18 cellular contexts compared by ENCODE assay signal in the genomic region with DNA sequence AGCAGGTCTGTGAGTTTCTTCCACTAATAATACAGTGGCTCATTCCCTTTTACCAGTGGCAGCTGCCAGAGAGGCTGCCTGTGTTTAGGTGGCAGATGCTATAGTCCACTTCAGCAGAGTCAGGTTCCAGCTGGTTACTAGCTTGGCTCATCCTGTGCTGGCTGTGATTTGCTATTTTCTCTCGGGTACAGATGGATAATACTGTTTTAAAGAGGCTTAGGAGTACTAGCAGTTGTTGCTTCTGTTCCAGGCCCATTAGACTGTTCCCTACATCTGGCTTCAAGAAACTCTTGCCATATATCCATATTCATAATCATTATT. TPM values are rescaled to one million over a fixed set of nuclear protein-coding genes. Genes with fewer than 3 reads are reported as not detected.
A peak's percentile ranks its signal among the peaks of the same experiment; 100 is the strongest.
DNase-seq lines count a peak whose midpoint lies in the region; ATAC-seq and TF ChIP-seq lines count a peak whose summit lies in the region.
"Had no signal": no experiment of that assay in that cellular context is flagged by ENCODE, and none has a peak within 500 bp of the region (broad histone marks: within the 10 kb centered on the region; RNA-seq: fewer than 3 reads in every experiment).

No MANE protein-coding gene starts in this region.

- peak overlapping the region; percentile 10; the same call in 1 of the 2 replicates for H3K27ac ChIP-seq in DND-41 (ENCODE audit: low read length)
- H3K27ac ChIP-seq: neural progenitor cell, SK-N-MC had no signal

- H3K27me3 Mint-ChIP-seq in T-cell (no peaks in the 10 kb centered on the region), memory B cell (no peaks in the 10 kb centered on the region)

- peak overlapping the region; percentile 83 to 85 for H3K27ac Mint-ChIP-seq in T-cell
- peak overlapping the region; percentile 67 for H3K27ac Mint-ChIP-seq in memory B cell
- H3K27ac Mint-ChIP-seq: neural progenitor cell had no signal

- no peak overlapping the region for H3K4me3 ChIP-seq in DND-41 (ENCODE audit: low read depth in 1 of 2, low read length in 2 of 2)
- H3K4me3 ChIP-seq: GM12878, neural progenitor cell, SK-N-MC had no signal

- H3K9ac ChIP-seq in DND-41 (ENCODE audit: low read depth, low read length) = no peak overlapping the region
- H3K9ac ChIP-seq: neural progenitor cell had no signal

- no peaks in the 10 kb centered on the region for H3K27me3 ChIP-seq in DND-41 (ENCODE audit: insufficient read depth, low read length, poor library complexity)
- H3K27me3 ChIP-seq: neural progenitor cell had no signal

- CTCF ChIA-PET in T-cell (lab: Charles Lee) = interaction anchor here in 1 of 2 donors (0.6 kb wide), 1 partner anchor 207 kb away, joined by 6 read pairs; no protein-coding TSS in a partner anchor

- peaks cover 42% of the 10 kb centered on the region for H3K36me3 ChIP-seq in DND-41 (ENCODE audit: insufficient read depth, low read length)
- H3K36me3 ChIP-seq: neural progenitor cell had no signal

- POLR2A ChIA-PET in T-cell (lab: Charles Lee) = interaction anchor here (0.6 kb wide), 3 partner anchors 66 to 114 kb away, joined by 3 to 6 read pairs (median 5); no protein-coding TSS in a partner anchor

- H3K9me3 Mint-ChIP-seq in T-cell (no peaks in the 10 kb centered on the region), memory B cell (no peaks in the 10 kb centered on the region)
- H3K9me3 Mint-ChIP-seq: neural progenitor cell had no signal

- H3K36me3 Mint-ChIP-seq in T-cell (peaks cover 40% of the 10 kb centered on the region), memory B cell (peaks cover 25% of the 10 kb centered on the region)

- H3K4me1 Mint-ChIP-seq in T-cell = peaks cover 86 to 89% (median 88%) of the 10 kb centered on the region in 3 donors
- H3K4me1 Mint-ChIP-seq in memory B cell = peaks cover 34% of the 10 kb centered on the region

- no peak overlapping the region for H2AFZ ChIP-seq in DND-41 (ENCODE audit: low read depth, low read length)
- H2AFZ ChIP-seq: neural progenitor cell had no signal

- no peaks in the 10 kb centered on the region for H3K9me3 ChIP-seq in DND-41 (ENCODE audit: insufficient read depth, low read length, severe bottlenecking)

- no peak for TF ChIP-seq CTCF in DND-41 (IDR thresholded peaks at IDR 0.05; ENCODE audit: borderline replicate concordance, extremely low read depth, low read length, poor library complexity, severe bottlenecking)

- no peak for ATAC-seq in DND-41 (ENCODE audit: insufficient read depth, low read depth)
- no peak for ATAC-seq in T-cell (replicated peaks in 1 of 4)
- ATAC-seq in memory B cell (ENCODE audit: low read depth) = no peak
- ATAC-seq in HG03565 (IDR thresholded peaks at IDR 0.05; ENCODE audit: unreplicated experiment) = no peak
- ATAC-seq in GM18873 (IDR thresholded peaks at IDR 0.05; ENCODE audit: low FRiP score, unreplicated experiment) = no peak
- ATAC-seq: GM12878 had no signal

- peaks cover 46% of the 10 kb centered on the region for H3K4me1 ChIP-seq in DND-41 (ENCODE audit: insufficient read depth, low read length)
- H3K4me1 ChIP-seq: neural progenitor cell had no signal

- H3K4me2 ChIP-seq in DND-41 (ENCODE audit: insufficient read depth, low read length) = no peak overlapping the region
- H3K4me2 ChIP-seq: neural progenitor cell had no signal

- H3K4me3 Mint-ChIP-seq in T-cell (peak overlapping the region in 1 of 3 donors; percentile 50), memory B cell (no peak overlapping the region)
- H3K4me3 Mint-ChIP-seq: neural progenitor cell had no signal

- H3K79me2 ChIP-seq in DND-41 (ENCODE audit: insufficient read depth, low read length) = peaks cover 74% of the 10 kb centered on the region

- DNase-seq in NCI-H1105 treated with DMSO at 0.1 percent for 48 hours (lab: John Stamatoyannopoulos, UW) (peak; percentile 36), NCI-H1105 (lab: John Stamatoyannopoulos, UW) (no peak), DND-41 (no peak), T-cell (no peak), memory B cell (ENCODE audit: low spot score in 2 of 2) (no peak), hepatic stellate cell (ENCODE audit: low spot score) (no peak)
- DNase-seq: 8988T; activated CD4-positive, alpha-beta T cell treated with anti-CD3 and anti-CD28 coated beads for 48 hours; activated naive CD4-positive, alpha-beta T cell treated with Interleukin-2 at 50 U/mL for 16 hours; DMS79; islet precursor cell; small intestine; trophoblast cell had no signal

- peaks cover 4% of the 10 kb centered on the region; the same call in 1 of the 2 replicates for H4K20me1 ChIP-seq in DND-41 (ENCODE audit: insufficient read depth, low read length)

RNA-seq across cellular contexts. Expression of a gene that starts 41.0 kb away (rescaled TPM):
- 10 to 100 TPM; 52.7 to 81.8 (median 59.3) TPM for total RNA-seq in T-cell
